8 cellular contexts compared by ENCODE assay signal in genomic region chr16:12819126-12820117, GRCh38. TPM values are rescaled to one million over a fixed set of nuclear protein-coding genes. Genes with fewer than 3 reads are reported as not detected.
A peak's percentile ranks its signal among the peaks of the same experiment; 100 is the strongest.
DNase-seq lines count a peak whose midpoint lies in the region; ATAC-seq and TF ChIP-seq lines count a peak whose summit lies in the region.

No MANE protein-coding gene starts in this region.

- H3K36me3 ChIP-seq in BE2C (no peaks in the 10 kb centered on the region), HCT116 (ENCODE audit: control insufficient read depth in 1 of 2, insufficient read depth in 2 of 2, low read length in 2 of 2) (no peaks in the 10 kb centered on the region), RWPE2 (ENCODE audit: low read depth) (no peaks in the 10 kb centered on the region), uterus (no peaks in the 10 kb centered on the region)

- H3K4me1 ChIP-seq in BE2C (no peaks in the 10 kb centered on the region), HCT116 (ENCODE audit: control insufficient read depth in 1 of 2, insufficient read depth in 2 of 2, low read length in 2 of 2) (no peaks in the 10 kb centered on the region), RWPE2 (ENCODE audit: insufficient read depth, poor library complexity, severe bottlenecking) (no peaks in the 10 kb centered on the region), uterus (no peaks in the 10 kb centered on the region)

- H3K9me3 Mint-ChIP-seq in activated T-helper 2 cell treated with anti-CD3 and anti-CD28 coated beads, Interferon-gamma antibody, Interleukin-2, Interleukin-4, amounts not matched to agents 10 μg/mL and 5 μg/mL and 100 μg/mL, durations not matched to agents 14 hours and 24 hours and 36 hours, result no peaks in the 10 kb centered on the region

- no TSS peak for BruUV-seq in HCT116 (replicated peaks; lab: Mats Ljungman, UMichigan)

- DNase-seq in BE2C (peak; percentile 74), HCT116 (ENCODE audit: low read depth, low spot score) (peak; percentile 50), RWPE2 (ENCODE audit: low spot score) (no peak), germinal center (ENCODE audit: low spot score) (peak; percentile 83), posterior cingulate gyrus (peak in 6 of 10 donors; percentile 20 to 88 (median 72)), uterus (peak; percentile 24 to 48)
- DNase-seq in activated T-helper 2 cell treated with anti-CD3 and anti-CD28 coated beads, Interferon-gamma antibody, Interleukin-2, Interleukin-4, amounts not matched to agents 10 μg/mL and 5 μg/mL and 100 μg/mL, durations not matched to agents 14 hours and 24 hours and 36 hours (ENCODE audit: low spot score), result peak; percentile 64

- no peak overlapping the region for H3K4me3 Mint-ChIP-seq in activated T-helper 2 cell treated with anti-CD3 and anti-CD28 coated beads, Interferon-gamma antibody, Interleukin-2, Interleukin-4, amounts not matched to agents 10 μg/mL and 5 μg/mL and 100 μg/mL, durations not matched to agents 14 hours and 24 hours and 36 hours (ENCODE audit: low read depth)

- no peaks in the 10 kb centered on the region for H3K9me2 ChIP-seq in HCT116 (ENCODE audit: insufficient read depth)

- H2AFZ ChIP-seq in HCT116 (ENCODE audit: low read depth, low read length, poor library complexity, severe bottlenecking), result no peak overlapping the region

- no peak overlapping the region for H3K4me2 ChIP-seq in HCT116 (ENCODE audit: low read length)

- H3K27ac ChIP-seq in HCT116 (ENCODE audit: low read depth, low read length), result no peak overlapping the region
- H3K27ac ChIP-seq in RWPE2 (ENCODE audit: poor library complexity, severe bottlenecking), result no peak overlapping the region
- H3K27ac ChIP-seq in uterus, result no peak overlapping the region

- H3K4me3 ChIP-seq in BE2C (ENCODE audit: low read depth, low read length) (no peak overlapping the region), HCT116 (replicated peaks in 1 of 2; ENCODE audit: low read depth in 1 of 2, low read length in 2 of 2) (no peak overlapping the region), RWPE2 (ENCODE audit: severe bottlenecking) (no peak overlapping the region), uterus (no peak overlapping the region)

- H3K4me1 Mint-ChIP-seq in activated T-helper 2 cell treated with anti-CD3 and anti-CD28 coated beads, Interferon-gamma antibody, Interleukin-2, Interleukin-4, amounts not matched to agents 10 μg/mL and 5 μg/mL and 100 μg/mL, durations not matched to agents 14 hours and 24 hours and 36 hours (ENCODE audit: low read depth), result peaks cover 10% of the 10 kb centered on the region

- peaks cover 8% of the 10 kb centered on the region for H3K27me3 Mint-ChIP-seq in activated T-helper 2 cell treated with anti-CD3 and anti-CD28 coated beads, Interferon-gamma antibody, Interleukin-2, Interleukin-4, amounts not matched to agents 10 μg/mL and 5 μg/mL and 100 μg/mL, durations not matched to agents 14 hours and 24 hours and 36 hours (ENCODE audit: low read depth)

- RAD21 ChIA-PET in HCT116 (lab: Charles Lee; ENCODE audit: low non-redundant PET in 1 of 2, low total read pairs in 2 of 2, uncharacterized antibody in 2 of 2, unreplicated experiment in 2 of 2), result no interaction called here

- H3K36me3 Mint-ChIP-seq in activated T-helper 2 cell treated with anti-CD3 and anti-CD28 coated beads, Interferon-gamma antibody, Interleukin-2, Interleukin-4, amounts not matched to agents 10 μg/mL and 5 μg/mL and 100 μg/mL, durations not matched to agents 14 hours and 24 hours and 36 hours (ENCODE audit: low read depth), result no peaks in the 10 kb centered on the region

- intact Hi-C loops in HCT116 (cut with micrococcal nuclease), result loop anchor here (1.0 to 2.0 kb wide), 3 partner anchors 245 to 479 kb away; no protein-coding TSS in a partner anchor
- intact Hi-C loops in activated T-helper 2 cell treated with anti-CD3 and anti-CD28 coated beads, Interferon-gamma antibody, Interleukin-2, Interleukin-4, amounts not matched to agents 10 μg/mL and 5 μg/mL and 100 μg/mL, durations not matched to agents 14 hours and 24 hours and 36 hours (cut with micrococcal nuclease), result loop anchor here (1.0 kb wide), 2 partner anchors 245 to 364 kb away; no protein-coding TSS in a partner anchor
- intact Hi-C loops in posterior cingulate gyrus (cut with DNase I), result loop anchor here (2.0 to 5.0 kb wide), 3 partner anchors 99 to 362 kb away; no protein-coding TSS in a partner anchor
- intact Hi-C loops in uterus (cut with DNase I; ENCODE audit: low total_unique reads), result no loop called here

- no peaks in the 10 kb centered on the region for H3K9me3 ChIP-seq in BE2C
- H3K9me3 ChIP-seq in HCT116 (ENCODE audit: control insufficient read depth in 1 of 2, insufficient read depth in 1 of 2, low read depth in 1 of 2, low read length in 2 of 2), result no peaks in the 10 kb centered on the region
- no peaks in the 10 kb centered on the region for H3K9me3 ChIP-seq in RWPE2 (ENCODE audit: severe bottlenecking)
- H3K9me3 ChIP-seq in uterus, result no peaks in the 10 kb centered on the region

- H4K20me1 ChIP-seq in HCT116 (ENCODE audit: insufficient read depth), result no peaks in the 10 kb centered on the region

- peak; percentile 86 for TF ChIP-seq RAD21 in HCT116 (IDR thresholded peaks at IDR 0.05; ENCODE audit: low read depth)

- H3K9ac ChIP-seq in HCT116 (ENCODE audit: low read length), result no peak overlapping the region

- no peak overlapping the region for H3K27ac Mint-ChIP-seq in activated T-helper 2 cell treated with anti-CD3 and anti-CD28 coated beads, Interferon-gamma antibody, Interleukin-2, Interleukin-4, amounts not matched to agents 10 μg/mL and 5 μg/mL and 100 μg/mL, durations not matched to agents 14 hours and 24 hours and 36 hours

- CTCF ChIA-PET in HCT116 (lab: Charles Lee), result interaction anchor here (1.0 kb wide), 1 partner anchor 245 kb away, joined by 5 read pairs; no protein-coding TSS in a partner anchor

- TF ChIP-seq CTCF in BE2C (IDR thresholded peaks at IDR 0.05; ENCODE audit: low read depth, low read length) (peak; percentile 96), HCT116 (IDR thresholded peaks at IDR 0.05 in 2 of 3, conservative IDR thresholded peaks at IDR 0.05 in 1 of 3; ENCODE audit: borderline replicate concordance in 1 of 3, insufficient read depth in 1 of 3, low read depth in 2 of 3, low read length in 2 of 3) (peak; percentile 73 to 93 (median 90)), RWPE2 (IDR thresholded peaks at IDR 0.05; ENCODE audit: poor library complexity, severe bottlenecking) (peak; percentile 75), uterus (IDR thresholded peaks at IDR 0.05) (peak; percentile 44 to 58 (median 49))

- no peaks in the 10 kb centered on the region for H3K27me3 ChIP-seq in BE2C
- H3K27me3 ChIP-seq in HCT116 (ENCODE audit: insufficient read depth, low read length), result no peaks in the 10 kb centered on the region; the same call in 1 of the 2 replicates
- H3K27me3 ChIP-seq in RWPE2 (ENCODE audit: insufficient read depth, poor library complexity, severe bottlenecking), result no peaks in the 10 kb centered on the region
- H3K27me3 ChIP-seq in uterus, result no peaks in the 10 kb centered on the region

- ATAC-seq in HCT116 (peak; percentile 96), RWPE2 (ENCODE audit: low read depth) (0 out of 3 replicates have a peak, but pooled peaks have one; percentile 27), HG03342 (IDR thresholded peaks at IDR 0.05; ENCODE audit: unreplicated experiment) (no peak)

- no peaks in the 10 kb centered on the region for H3K79me2 ChIP-seq in HCT116 (ENCODE audit: insufficient read depth, low read length)

- TF ChIP-seq POLR2A in HCT116 (IDR thresholded peaks at IDR 0.05; ENCODE audit: borderline replicate concordance, extremely low read depth, insufficient read depth, insufficient read length) (no peak), uterus (IDR thresholded peaks at IDR 0.05) (no peak)

- POLR2A ChIA-PET in HCT116 (lab: Charles Lee), result no interaction called here

TF ChIP-seq in HCT116, 20 proteins besides CTCF, POLR2A, EP300 and RAD21 (continues in another document):
- no peak for TF ChIP-seq ELF1 (IDR thresholded peaks at IDR 0.05; ENCODE audit: borderline replicate concordance, low read depth)
- no peak for TF ChIP-seq SIN3A (IDR thresholded peaks at IDR 0.05; ENCODE audit: low read depth)
- no peak for TF ChIP-seq TCF7L2 (IDR thresholded peaks at IDR 0.05; ENCODE audit: borderline replicate concordance, extremely low read depth, insufficient read depth, insufficient read length)
- TF ChIP-seq EZH2phosphoT487 (IDR thresholded peaks at IDR 0.05; ENCODE audit: borderline replicate concordance), result no peak
- TF ChIP-seq MAX (IDR thresholded peaks at IDR 0.05), result no peak
- no peak for TF ChIP-seq EZH2 (IDR thresholded peaks at IDR 0.05)
- TF ChIP-seq CEBPB (IDR thresholded peaks at IDR 0.05; ENCODE audit: low read depth), result no peak
- TF ChIP-seq CBX3 (IDR thresholded peaks at IDR 0.05; ENCODE audit: low read depth), result no peak
- TF ChIP-seq ZFX (IDR thresholded peaks at IDR 0.05), result no peak
- TF ChIP-seq, protein P1, sequence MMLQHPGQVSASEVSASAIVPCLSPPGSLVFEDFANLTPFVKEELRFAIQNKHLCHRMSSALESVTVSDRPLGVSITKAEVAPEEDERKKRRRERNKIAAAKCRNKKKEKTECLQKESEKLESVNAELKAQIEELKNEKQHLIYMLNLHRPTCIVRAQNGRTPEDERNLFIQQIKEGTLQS (IDR thresholded peaks at IDR 0.05), result no peak
- TF ChIP-seq SRF (IDR thresholded peaks at IDR 0.05; ENCODE audit: low read depth), result no peak

RNA-seq across cellular contexts. Expression of gene CPPED1, which starts 15.7 kb away (rescaled TPM):
- polyA plus RNA-seq in BE2C (2012; ENCODE audit: insufficient read depth, insufficient read length, low read depth), result 23.1 TPM
- total RNA-seq in HCT116 (2021; ENCODE audit: unreplicated experiment) (8.1 TPM), uterus (1 to 10 TPM; 1.5 to 9.2 (median 5.5) TPM)
- polyA plus RNA-seq in HCT116 (2012), result 4.8 and 6.0 TPM in 2 replicates
- 9.0 and 9.5 TPM in 2 replicates for total RNA-seq in activated T-helper 2 cell treated with anti-CD3 and anti-CD28 coated beads, Interferon-gamma antibody, Interleukin-2, Interleukin-4, amounts not matched to agents 10 μg/mL and 5 μg/mL and 100 μg/mL, durations not matched to agents 14 hours and 24 hours and 36 hours
